8 cellular contexts compared by ENCODE assay signal in genomic region chr7:142854505-142855400, GRCh38. TPM values are rescaled to one million over a fixed set of nuclear protein-coding genes. Genes with fewer than 3 reads are reported as not detected.
DNase-seq lines count a peak whose midpoint lies in the region; ATAC-seq lines count a peak whose summit lies in the region.

TSS of gene EPHB6 (plus strand) at chr7:142855076. CDS start at chr7:142863228, 8,152 bp downstream.

- DNase-seq in Caki2 (ENCODE audit: low read depth) (peak; percentile 70), HuH-7 (ENCODE audit: low spot score) (peak; percentile 68), T-helper 17 cell (peak; percentile 31 to 59 (median 48)), astrocyte of the hippocampus (ENCODE audit: low read depth, low spot score) (peak; percentile 77), hypothalamus (lab: John Stamatoyannopoulos, UW) (peak in 36 of 51 donors; percentile 26 to 77 (median 58)), sciatic nerve (ENCODE audit: low spot score) (peak; percentile 93), NCI-H1436 (lab: John Stamatoyannopoulos, UW) (no peak)

- peak within 1 kb of the TSS; percentile 80 for H3K27ac Mint-ChIP-seq in T-helper 17 cell

- peaks cover 24% of the 10 kb centered on the region for H3K4me1 Mint-ChIP-seq in T-helper 17 cell

- H3K9me3 ChIP-seq in T-helper 17 cell (ENCODE audit: control insufficient read depth, low read length, poor library complexity, severe bottlenecking), result no peaks in the 10 kb centered on the region

- H3K4me3 Mint-ChIP-seq in T-helper 17 cell, result peak within 1 kb of the TSS; percentile 95

- in situ Hi-C loops in Caki2 (cut with HindIII; ENCODE audit: low pct_unique_long_range_greater_than_20kb, low sequenced_read_pairs), result no loop called here

- intact Hi-C loops in sciatic nerve (cut with DNase I), result no loop called here

- peaks cover 5% of the 10 kb centered on the region for H3K27me3 Mint-ChIP-seq in T-helper 17 cell

- ATAC-seq in GM21526 (IDR thresholded peaks at IDR 0.05; ENCODE audit: low FRiP score, unreplicated experiment), result peak; percentile 61
- peak; percentile 69 for ATAC-seq in T-helper 17 cell
- ATAC-seq in sciatic nerve, result peak; percentile 82

- H3K36me3 Mint-ChIP-seq in T-helper 17 cell (ENCODE audit: low read depth), result no peaks in the 10 kb centered on the region

RNA-seq across cellular contexts. Expression of gene EPHB6, which starts in this region (rescaled TPM):
- 4.0 and 6.5 TPM in 2 replicates for total RNA-seq in Caki2 (2014; rRNA removed; shearing (Covaris generic); ENCODE audit: low replicate concordance)
- total RNA-seq in T-helper 17 cell, result 10 to 100 TPM; 52.3 to 59.9 TPM
- 15.7 TPM for total RNA-seq in sciatic nerve
